Comparison of ENCODE assay signal across 9 cellular contexts in the genomic region with DNA sequence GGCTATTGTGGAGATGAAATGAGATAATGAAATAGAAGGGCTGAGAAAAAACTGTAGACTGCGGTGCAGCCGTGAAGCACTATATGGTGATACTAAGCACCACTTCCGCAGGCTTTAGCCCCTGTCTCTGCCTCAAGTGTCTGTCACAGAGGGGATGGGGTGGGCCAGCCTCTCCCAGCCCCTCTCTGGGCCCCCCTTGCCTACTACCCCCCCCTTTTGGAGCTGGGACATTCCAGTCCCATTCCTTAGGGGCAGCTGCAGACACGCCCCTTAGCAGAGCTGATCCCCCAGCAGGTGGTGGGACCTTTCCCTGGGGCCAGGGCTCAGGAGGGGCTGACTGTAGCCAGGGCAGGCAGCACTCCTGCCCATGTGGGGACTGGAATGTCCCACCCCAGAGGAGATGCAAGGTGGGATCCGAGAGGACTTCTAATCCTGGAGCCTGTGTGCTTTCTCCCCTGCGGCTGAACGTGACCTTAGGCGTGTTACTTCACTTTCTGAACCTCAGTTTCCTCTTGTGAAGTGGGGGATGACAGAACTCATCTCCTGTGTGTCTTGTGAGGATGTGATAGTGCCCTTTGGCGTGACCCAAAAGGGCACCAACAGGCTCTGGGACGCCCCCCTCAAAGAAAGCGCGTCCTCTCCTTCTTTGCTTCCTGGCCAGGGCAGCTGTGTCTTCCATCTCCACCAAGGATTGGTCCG. TPM values are rescaled to one million over a fixed set of nuclear protein-coding genes. Genes with fewer than 3 reads are reported as not detected.
DNase-seq lines count a peak whose midpoint lies in the region; ATAC-seq and TF ChIP-seq lines count a peak whose summit lies in the region.
"Had no signal": no experiment of that assay in that cellular context is flagged by ENCODE, and none has a peak within 500 bp of the region (broad histone marks: within the 10 kb centered on the region; RNA-seq: fewer than 3 reads in every experiment).

No MANE protein-coding gene starts in this region.

- CTCF ChIA-PET in activated CD4-positive, alpha-beta memory T cell treated with anti-CD3 and anti-CD28 coated beads for 36 hours (lab: Charles Lee), result no interaction called here
- CTCF ChIA-PET in PC-3 (lab: Charles Lee), result no interaction called here

- H3K36me3 Mint-ChIP-seq in activated CD4-positive, alpha-beta memory T cell treated with anti-CD3 and anti-CD28 coated beads for 36 hours, result peaks cover 2% of the 10 kb centered on the region
- no peaks in the 10 kb centered on the region for H3K36me3 Mint-ChIP-seq in stimulated activated naive CD8-positive, alpha-beta T cell treated with anti-CD3 and anti-CD28 coated beads, Interleukin-15, Interleukin-2, amounts not matched to agents 100 ng/mL and 50 ng/mL, for 24 hours (ENCODE audit: low read depth)

- H3K79me2 ChIP-seq in PC-3 (ENCODE audit: low read length), result no peaks in the 10 kb centered on the region

- H3K4me2 ChIP-seq in PC-3 (ENCODE audit: low read length), result no peak overlapping the region

- H3K9me3 Mint-ChIP-seq in activated CD4-positive, alpha-beta memory T cell treated with anti-CD3 and anti-CD28 coated beads for 36 hours, result peaks cover 4% of the 10 kb centered on the region
- no peaks in the 10 kb centered on the region for H3K9me3 Mint-ChIP-seq in stimulated activated naive CD8-positive, alpha-beta T cell treated with anti-CD3 and anti-CD28 coated beads, Interleukin-15, Interleukin-2, amounts not matched to agents 100 ng/mL and 50 ng/mL, for 24 hours

- H3K4me3 ChIP-seq in iPS-20b (ENCODE audit: low read length) (peak overlapping the region; percentile 76), PC-3 (ENCODE audit: low read length) (no peak overlapping the region)

- DNase-seq in activated T-cell treated with anti-CD3 and anti-CD28 coated beads, Interleukin-2, amount 50 U/mL, for 1 hour, result peak; percentile 39
- no peak for DNase-seq in activated T-cell treated with anti-CD3 and anti-CD28 coated beads for 4 hours
- no peak for DNase-seq in activated CD4-positive, alpha-beta memory T cell treated with anti-CD3 and anti-CD28 coated beads for 36 hours
- DNase-seq in PC-3, result no peak
- DNase-seq in NCI-H2227 treated with DMSO at 0.1 percent for 48 hours (lab: John Stamatoyannopoulos, UW), result no peak
- DNase-seq: IMR-90 had no signal

- H3K27ac Mint-ChIP-seq in activated CD4-positive, alpha-beta memory T cell treated with anti-CD3 and anti-CD28 coated beads for 36 hours, result no peak overlapping the region
- H3K27ac Mint-ChIP-seq in stimulated activated naive CD8-positive, alpha-beta T cell treated with anti-CD3 and anti-CD28 coated beads, Interleukin-15, Interleukin-2, amounts not matched to agents 100 ng/mL and 50 ng/mL, for 24 hours, result peak overlapping the region; percentile 95

- POLR2A ChIA-PET in activated CD4-positive, alpha-beta memory T cell treated with anti-CD3 and anti-CD28 coated beads for 36 hours (lab: Charles Lee), result no interaction called here
- POLR2A ChIA-PET in PC-3 (lab: Charles Lee; ENCODE audit: unreplicated experiment), result no interaction called here

- peaks cover 34% of the 10 kb centered on the region for H3K4me1 Mint-ChIP-seq in activated CD4-positive, alpha-beta memory T cell treated with anti-CD3 and anti-CD28 coated beads for 36 hours (ENCODE audit: low read depth)
- H3K4me1 Mint-ChIP-seq in stimulated activated naive CD8-positive, alpha-beta T cell treated with anti-CD3 and anti-CD28 coated beads, Interleukin-15, Interleukin-2, amounts not matched to agents 100 ng/mL and 50 ng/mL, for 24 hours (ENCODE audit: low read depth), result peaks cover 50% of the 10 kb centered on the region

- no peak for TF ChIP-seq CTCF in PC-3 (conservative IDR thresholded peaks at IDR 0.05; ENCODE audit: low read depth, low read length)

- intact Hi-C loops in activated CD4-positive, alpha-beta memory T cell treated with anti-CD3 and anti-CD28 coated beads for 36 hours (cut with micrococcal nuclease), result no loop called here
- intact Hi-C loops in PC-3 (cut with micrococcal nuclease), result no loop called here

- ATAC-seq in PC-3, result no peak
- ATAC-seq in GM19351 (IDR thresholded peaks at IDR 0.05; ENCODE audit: unreplicated experiment), result no peak

- no peaks in the 10 kb centered on the region for H4K20me1 ChIP-seq in PC-3 (ENCODE audit: low read length)

- no peak overlapping the region for H2AFZ ChIP-seq in PC-3 (ENCODE audit: low read length)

- H3K9me2 ChIP-seq in PC-3 (replicated peaks; ENCODE audit: low read length), result no peaks in the 10 kb centered on the region

- peak overlapping the region; percentile 89 for H3K4me3 Mint-ChIP-seq in activated CD4-positive, alpha-beta memory T cell treated with anti-CD3 and anti-CD28 coated beads for 36 hours
- peak overlapping the region; percentile 94 for H3K4me3 Mint-ChIP-seq in stimulated activated naive CD8-positive, alpha-beta T cell treated with anti-CD3 and anti-CD28 coated beads, Interleukin-15, Interleukin-2, amounts not matched to agents 100 ng/mL and 50 ng/mL, for 24 hours

- H3K27ac ChIP-seq in iPS-20b (ENCODE audit: low read length), result peak overlapping the region; percentile 89
- no peak overlapping the region for H3K27ac ChIP-seq in PC-3 (ENCODE audit: low read length)

- H3K9me3 ChIP-seq in iPS-20b (ENCODE audit: insufficient read depth, low read depth, low read length) (no peaks in the 10 kb centered on the region; the same call in 1 of the 2 replicates), PC-3 (ENCODE audit: low read length) (no peaks in the 10 kb centered on the region)

- no TSS peak for BruUV-seq in PC-3 (replicated peaks; lab: Mats Ljungman, UMichigan)

- no peaks in the 10 kb centered on the region for H3F3A ChIP-seq in PC-3 (ENCODE audit: low read length, unreplicated experiment)

- peaks cover 3% of the 10 kb centered on the region for H3K27me3 Mint-ChIP-seq in activated CD4-positive, alpha-beta memory T cell treated with anti-CD3 and anti-CD28 coated beads for 36 hours
- peaks cover 4% of the 10 kb centered on the region for H3K27me3 Mint-ChIP-seq in stimulated activated naive CD8-positive, alpha-beta T cell treated with anti-CD3 and anti-CD28 coated beads, Interleukin-15, Interleukin-2, amounts not matched to agents 100 ng/mL and 50 ng/mL, for 24 hours

- peak overlapping the region; percentile 85; the same call in 1 of the 2 replicates for H3K9ac ChIP-seq in iPS-20b (ENCODE audit: low read depth, low read length)
- H3K9ac ChIP-seq in PC-3 (ENCODE audit: low read length), result no peak overlapping the region

- peaks cover 5% of the 10 kb centered on the region; the same call in 1 of the 2 replicates for H3K27me3 ChIP-seq in iPS-20b (ENCODE audit: insufficient read depth, low read length)
- peaks cover 55% of the 10 kb centered on the region for H3K27me3 ChIP-seq in PC-3 (ENCODE audit: low read length)

- H3K4me1 ChIP-seq in iPS-20b (ENCODE audit: insufficient read depth, low read length) (peaks cover 30% of the 10 kb centered on the region), PC-3 (ENCODE audit: insufficient read depth, low read length) (peaks cover 6% of the 10 kb centered on the region; the same call in 1 of the 2 replicates)

- H3K36me3 ChIP-seq in iPS-20b (ENCODE audit: insufficient read depth, low read depth, low read length) (peaks cover 7% of the 10 kb centered on the region), PC-3 (ENCODE audit: low read depth, low read length) (no peaks in the 10 kb centered on the region)

RNA-seq across cellular contexts. Expression of a gene that starts 2.0 kb away (rescaled TPM):
- total RNA-seq in activated CD4-positive, alpha-beta memory T cell treated with anti-CD3 and anti-CD28 coated beads for 36 hours, result 1 to 10 TPM; 3.2 TPM
- total RNA-seq in PC-3 (2014; rRNA removed), result 0.36 and 0.86 TPM in 2 replicates

RNA-seq across cellular contexts. Expression of a gene that starts 15.5 kb away (rescaled TPM):
- total RNA-seq in activated CD4-positive, alpha-beta memory T cell treated with anti-CD3 and anti-CD28 coated beads for 36 hours, result 10 to 100 TPM; 32.0 to 34.9 TPM
- 33.2 and 36.4 TPM in 2 replicates for total RNA-seq in PC-3 (2014; rRNA removed)

RNA-seq across cellular contexts. Expression of a gene that starts 38.4 kb away (rescaled TPM):
- 100 to 1,000 TPM; 231 to 246 TPM for total RNA-seq in activated CD4-positive, alpha-beta memory T cell treated with anti-CD3 and anti-CD28 coated beads for 36 hours
- 649 TPM in 2 replicates for total RNA-seq in PC-3 (2014; rRNA removed)
